11 cellular contexts compared by ENCODE assay signal in genomic region chr9:3708751-3709150, GRCh38.
DNase-seq lines count a peak whose midpoint lies in the region; ATAC-seq and TF ChIP-seq lines count a peak whose summit lies in the region.
"Had no signal": no experiment of that assay in that cellular context is flagged by ENCODE, and none has a peak within 500 bp of the region (broad histone marks: within the 10 kb centered on the region; RNA-seq: fewer than 3 reads in every experiment).

No MANE protein-coding gene starts in this region.

- no peaks in the 10 kb centered on the region for H3K9me3 Mint-ChIP-seq in activated naive CD4-positive, alpha-beta T cell treated with anti-CD3 and anti-CD28 coated beads for 36 hours
- H3K9me3 Mint-ChIP-seq: activated CD4-positive, alpha-beta T cell treated with anti-CD3 and anti-CD28 coated beads, Interleukin-2, amount 10 ng/mL, durations not matched to agents 7 days and 5 days had no signal

- H3K4me1 Mint-ChIP-seq in activated naive CD4-positive, alpha-beta T cell treated with anti-CD3 and anti-CD28 coated beads for 36 hours (ENCODE audit: low read depth), result no peaks in the 10 kb centered on the region
- H3K4me1 Mint-ChIP-seq: activated CD4-positive, alpha-beta T cell treated with anti-CD3 and anti-CD28 coated beads, Interleukin-2, amount 10 ng/mL, durations not matched to agents 7 days and 5 days had no signal

- intact Hi-C loops in activated naive CD4-positive, alpha-beta T cell treated with anti-CD3 and anti-CD28 coated beads for 36 hours (cut with micrococcal nuclease), result no loop called here

- ATAC-seq in HG02840 (IDR thresholded peaks at IDR 0.05; ENCODE audit: low FRiP score, unreplicated experiment), result no peak
- ATAC-seq in HG02870 (IDR thresholded peaks at IDR 0.05; ENCODE audit: unreplicated experiment), result no peak

- no peaks in the 10 kb centered on the region for H3K27me3 Mint-ChIP-seq in activated naive CD4-positive, alpha-beta T cell treated with anti-CD3 and anti-CD28 coated beads for 36 hours (ENCODE audit: low read depth)

- CTCF ChIA-PET in activated naive CD4-positive, alpha-beta T cell treated with anti-CD3 and anti-CD28 coated beads for 36 hours (lab: Charles Lee), result no interaction called here

- TF ChIP-seq CTCF in astrocyte of the cerebellum (IDR thresholded peaks at IDR 0.05; ENCODE audit: low read depth, low read length, missing control alignments), result no peak

- H3K27ac Mint-ChIP-seq in activated naive CD4-positive, alpha-beta T cell treated with anti-CD3 and anti-CD28 coated beads for 36 hours, result no peak overlapping the region
- H3K27ac Mint-ChIP-seq: activated CD4-positive, alpha-beta T cell treated with anti-CD3 and anti-CD28 coated beads, Interleukin-2, amount 10 ng/mL, durations not matched to agents 7 days and 5 days; activated naive CD8-positive, alpha-beta T cell had no signal

- no peak overlapping the region for H3K4me3 Mint-ChIP-seq in activated naive CD4-positive, alpha-beta T cell treated with anti-CD3 and anti-CD28 coated beads for 36 hours
- H3K4me3 Mint-ChIP-seq: activated CD4-positive, alpha-beta T cell treated with anti-CD3 and anti-CD28 coated beads, Interleukin-2, amount 10 ng/mL, durations not matched to agents 7 days and 5 days; activated naive CD8-positive, alpha-beta T cell had no signal

- H3K36me3 Mint-ChIP-seq in activated naive CD4-positive, alpha-beta T cell treated with anti-CD3 and anti-CD28 coated beads for 36 hours (ENCODE audit: low read depth), result peaks cover 1% of the 10 kb centered on the region
- H3K36me3 Mint-ChIP-seq: activated naive CD8-positive, alpha-beta T cell had no signal

- peak; percentile 3 for DNase-seq in DMS 273 treated with DMSO at 0.1 percent for 48 hours (lab: John Stamatoyannopoulos, UW)
- DNase-seq in NCI-H2081 (lab: John Stamatoyannopoulos, UW), result peak; percentile 19 to 85
- peak; percentile 49 for DNase-seq in astrocyte of the cerebellum (ENCODE audit: low read depth)
- peak; percentile 40 for DNase-seq in inferior parietal cortex (ENCODE audit: extremely low spot score)
- no peak for DNase-seq in activated naive CD4-positive, alpha-beta T cell treated with anti-CD3 and anti-CD28 coated beads for 36 hours
- no peak for DNase-seq in activated effector memory CD4-positive, alpha-beta T cell treated with Interleukin-2 at 50 U/mL for 16 hours
- DNase-seq: activated CD4-positive, alpha-beta T cell treated with anti-CD3 and anti-CD28 coated beads, Interleukin-2, amount 10 ng/mL, durations not matched to agents 7 days and 5 days; Kasumi-1 had no signal

- H3K4me3 ChIP-seq in astrocyte of the cerebellum (ENCODE audit: low read depth, low read length), result no peak overlapping the region

- in situ Hi-C loops in astrocyte of the cerebellum (cut with HindIII; ENCODE audit: low sequenced_read_pairs), result no loop called here

Comparison
In these comparisons a context has a peak if more than half of its experiments do, and no peak if none do; other contexts are left out.
1. DNase-seq: peak in DMS 273 treated with DMSO at 0.1 percent for 48 hours (single experiment), NCI-H2081 (2 of 2), astrocyte of the cerebellum (single experiment) and inferior parietal cortex (single experiment); none in activated naive CD4-positive, alpha-beta T cell treated with anti-CD3 and anti-CD28 coated beads for 36 hours (single experiment) and activated effector memory CD4-positive, alpha-beta T cell treated with Interleukin-2 at 50 U/mL for 16 hours (single experiment).